ENCODE assay signal across 14 cellular contexts in the genomic region with DNA sequence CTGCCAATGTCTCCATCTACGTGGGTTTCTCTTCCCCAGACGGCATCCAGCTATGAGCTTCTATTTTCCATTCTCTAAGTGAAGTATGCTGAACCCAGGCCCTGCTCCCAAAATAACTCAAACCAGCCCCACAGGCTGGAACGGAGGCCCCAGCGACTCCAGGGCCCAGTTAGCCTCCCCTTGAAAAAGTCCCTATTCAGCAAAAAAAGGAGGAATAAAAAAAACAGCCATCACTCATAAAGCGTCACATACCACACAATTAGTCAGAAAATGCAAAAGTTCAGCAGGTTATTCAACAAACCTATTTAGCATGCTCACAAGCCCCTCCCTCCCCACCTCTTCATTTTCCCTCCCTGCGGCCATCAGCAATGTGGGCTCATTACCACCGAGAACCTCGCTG. TPM values are rescaled to one million over a fixed set of nuclear protein-coding genes. Genes with fewer than 3 reads are reported as not detected.
"Had no signal": no experiment of that assay in that cellular context is flagged by ENCODE, and none has a peak within 500 bp of the region (broad histone marks: within the 10 kb centered on the region; RNA-seq: fewer than 3 reads in every experiment).

No MANE protein-coding gene starts in this region.

- H3K4me2 ChIP-seq: smooth muscle cell had no signal

- H3K4me3 Mint-ChIP-seq: naive thymus-derived CD4-positive, alpha-beta T cell had no signal

- H3K27me3 ChIP-seq: dorsolateral prefrontal cortex, heart left ventricle, ovary had no signal

- H3K4me3 ChIP-seq: dorsolateral prefrontal cortex, heart left ventricle, ovary, smooth muscle cell, transverse colon had no signal

- H3K36me3 ChIP-seq: heart left ventricle, ovary, transverse colon had no signal

- ATAC-seq: heart left ventricle; naive thymus-derived CD4-positive, alpha-beta T cell; right cardiac atrium; stimulated activated naive CD8-positive, alpha-beta T cell treated with anti-CD3 and anti-CD28 coated beads, Interleukin-15, Interleukin-2, amounts not matched to agents 100 U/mL and 50 U/mL, for 24 hours had no signal

- H3K9me3 ChIP-seq: heart left ventricle, ovary, transverse colon had no signal

- H3K9me3 Mint-ChIP-seq: naive thymus-derived CD4-positive, alpha-beta T cell had no signal

- DNase-seq: cortex of kidney; dorsolateral prefrontal cortex; effector CD8-positive, alpha-beta T cell; heart left ventricle; hippocampal formation; kidney glomerular epithelial cell; naive thymus-derived CD4-positive, alpha-beta T cell; nucleus accumbens; ovary; right cardiac atrium; stimulated activated CD4-positive, alpha-beta T cell treated with anti-CD3 and anti-CD28 coated beads, Interleukin-2, amount 100 ng/mL, for 48 hours; stimulated activated naive CD8-positive, alpha-beta T cell treated with anti-CD3 and anti-CD28 coated beads, Interleukin-15, Interleukin-2, amounts not matched to agents 100 U/mL and 50 U/mL, for 24 hours; transverse colon had no signal

- H3K36me3 Mint-ChIP-seq: naive thymus-derived CD4-positive, alpha-beta T cell had no signal

- H3K27ac Mint-ChIP-seq: naive thymus-derived CD4-positive, alpha-beta T cell had no signal

- H3K27ac ChIP-seq: dorsolateral prefrontal cortex, ovary, transverse colon had no signal

RNA-seq across cellular contexts. Expression of a gene that starts 7.2 kb away (rescaled TPM):
- polyA plus RNA-seq: naive thymus-derived CD4-positive, alpha-beta T cell had no signal
